ENCODE assay signal across 8 cellular contexts in genomic region chr19:14205460-14206282, GRCh38. TPM values are rescaled to one million over a fixed set of nuclear protein-coding genes. Genes with fewer than 3 reads are reported as not detected.
A peak's percentile ranks its signal among the peaks of the same experiment; 100 is the strongest.
DNase-seq lines count a peak whose midpoint lies in the region; ATAC-seq and TF ChIP-seq lines count a peak whose summit lies in the region.
"Not testable (repeated sequence)": the region's sequence is repeated elsewhere in the genome, so short reads cannot be mapped to it uniquely, and the experiment has no call there.

TSS of gene ADGRL1 (minus strand) at chr19:14206169. CDS start at chr19:14183602, 22,567 bp downstream.

- H3K9me3 Mint-ChIP-seq in T-helper 1 cell treated with Interleukin-12 subunit alpha and Interleukin-12 subunit beta and Interleukin-4 antibody, amounts not matched to agents 30 μg/mL and 1 μg/mL, for 36 hours; activated naive CD8-positive, alpha-beta T cell treated with anti-CD3 and anti-CD28 coated beads, Interleukin-2, amount 10 ng/mL, durations not matched to agents 7 days and 5 days; stimulated activated naive CD8-positive, alpha-beta T cell treated with anti-CD3 and anti-CD28 coated beads, Interleukin-15, amount 100 ng/mL, for 72 hours: not testable (repeated sequence)

- H3K27ac Mint-ChIP-seq in T-helper 1 cell treated with Interleukin-12 subunit alpha and Interleukin-12 subunit beta and Interleukin-4 antibody, amounts not matched to agents 30 μg/mL and 1 μg/mL, for 36 hours, result peak within 1 kb of the TSS; percentile 73
- peak within 1 kb of the TSS; percentile 82 for H3K27ac Mint-ChIP-seq in activated naive CD8-positive, alpha-beta T cell treated with anti-CD3 and anti-CD28 coated beads, Interleukin-2, amount 10 ng/mL, durations not matched to agents 7 days and 5 days
- peak within 1 kb of the TSS; percentile 94 to 95 for H3K27ac Mint-ChIP-seq in stimulated activated naive CD8-positive, alpha-beta T cell treated with anti-CD3 and anti-CD28 coated beads, Interleukin-15, amount 100 ng/mL, for 72 hours

- H3K4me1 Mint-ChIP-seq in T-helper 1 cell treated with Interleukin-12 subunit alpha and Interleukin-12 subunit beta and Interleukin-4 antibody, amounts not matched to agents 30 μg/mL and 1 μg/mL, for 36 hours (ENCODE audit: low read depth), result peaks cover 13% of the 10 kb centered on the region
- H3K4me1 Mint-ChIP-seq in activated naive CD8-positive, alpha-beta T cell treated with anti-CD3 and anti-CD28 coated beads, Interleukin-2, amount 10 ng/mL, durations not matched to agents 7 days and 5 days, result peaks cover 16% of the 10 kb centered on the region
- H3K4me1 Mint-ChIP-seq in stimulated activated naive CD8-positive, alpha-beta T cell treated with anti-CD3 and anti-CD28 coated beads, Interleukin-15, amount 100 ng/mL, for 72 hours, result peaks cover 48% of the 10 kb centered on the region

- not testable (repeated sequence) for ATAC-seq in activated naive CD8-positive, alpha-beta T cell treated with anti-CD3 and anti-CD28 coated beads, Interleukin-2, amount 10 ng/mL, durations not matched to agents 7 days and 5 days (ENCODE audit: low read depth); left colon
- peak; percentile 12 for ATAC-seq in stimulated activated naive CD8-positive, alpha-beta T cell treated with anti-CD3 and anti-CD28 coated beads, Interleukin-15, amount 100 ng/mL, for 72 hours

- intact Hi-C loops in left colon (cut with DNase I, micrococcal nuclease), result not testable (repeated sequence)

- H3K9me3 ChIP-seq in HUES64 (ENCODE audit: insufficient read depth, low read depth, low read length), result not testable (repeated sequence)

- peak within 1 kb of the TSS; percentile 85 for H3K4me3 Mint-ChIP-seq in T-helper 1 cell treated with Interleukin-12 subunit alpha and Interleukin-12 subunit beta and Interleukin-4 antibody, amounts not matched to agents 30 μg/mL and 1 μg/mL, for 36 hours
- peak within 1 kb of the TSS; percentile 85 for H3K4me3 Mint-ChIP-seq in activated naive CD8-positive, alpha-beta T cell treated with anti-CD3 and anti-CD28 coated beads, Interleukin-2, amount 10 ng/mL, durations not matched to agents 7 days and 5 days
- H3K4me3 Mint-ChIP-seq in stimulated activated naive CD8-positive, alpha-beta T cell treated with anti-CD3 and anti-CD28 coated beads, Interleukin-15, amount 100 ng/mL, for 72 hours, result peak within 1 kb of the TSS; percentile 89 to 95

- POLR2A ChIA-PET in BJ (lab: Charles Lee); activated naive CD8-positive, alpha-beta T cell treated with anti-CD3 and anti-CD28 coated beads, Interleukin-2, amount 10 ng/mL, durations not matched to agents 7 days and 5 days (lab: Charles Lee): not testable (repeated sequence)

- H3K4me1 ChIP-seq in HUES64 (ENCODE audit: insufficient read depth, low read length), result peaks cover 11% of the 10 kb centered on the region

- H3K36me3 Mint-ChIP-seq in T-helper 1 cell treated with Interleukin-12 subunit alpha and Interleukin-12 subunit beta and Interleukin-4 antibody, amounts not matched to agents 30 μg/mL and 1 μg/mL, for 36 hours (ENCODE audit: low read depth); activated naive CD8-positive, alpha-beta T cell treated with anti-CD3 and anti-CD28 coated beads, Interleukin-2, amount 10 ng/mL, durations not matched to agents 7 days and 5 days: not testable (repeated sequence)

- peaks cover 58% of the 10 kb centered on the region for H3K27me3 Mint-ChIP-seq in T-helper 1 cell treated with Interleukin-12 subunit alpha and Interleukin-12 subunit beta and Interleukin-4 antibody, amounts not matched to agents 30 μg/mL and 1 μg/mL, for 36 hours (ENCODE audit: low read depth)
- peaks cover 43% of the 10 kb centered on the region for H3K27me3 Mint-ChIP-seq in activated naive CD8-positive, alpha-beta T cell treated with anti-CD3 and anti-CD28 coated beads, Interleukin-2, amount 10 ng/mL, durations not matched to agents 7 days and 5 days
- peaks cover 48% of the 10 kb centered on the region for H3K27me3 Mint-ChIP-seq in stimulated activated naive CD8-positive, alpha-beta T cell treated with anti-CD3 and anti-CD28 coated beads, Interleukin-15, amount 100 ng/mL, for 72 hours

- peak within 1 kb of the TSS; percentile 92 for H3K9ac ChIP-seq in HUES64 (ENCODE audit: low read depth, low read length)

- H3K4me3 ChIP-seq in BJ (ENCODE audit: low read depth, low read length) (peak within 1 kb of the TSS; percentile 42), HUES64 (ENCODE audit: low read length) (peak within 1 kb of the TSS; percentile 75), epithelial cell of proximal tubule (ENCODE audit: low read depth, low read length) (peak within 1 kb of the TSS; percentile 64)

- H3K27ac ChIP-seq in HUES64 (ENCODE audit: low read depth, low read length), result peak within 1 kb of the TSS; percentile 94

- not testable (repeated sequence) for TF ChIP-seq CTCF in BJ (IDR thresholded peaks at IDR 0.05; ENCODE audit: insufficient read depth, low read depth, low read length); epithelial cell of proximal tubule (conservative IDR thresholded peaks at IDR 0.05; ENCODE audit: low read depth, low read length)

- H3K27me3 ChIP-seq in BJ (ENCODE audit: control insufficient read depth, insufficient read depth, low read length) (peaks cover 18% of the 10 kb centered on the region), HUES64 (ENCODE audit: insufficient read depth, low read length) (peaks cover 12% of the 10 kb centered on the region)

- not testable (repeated sequence) for DNase-seq in BJ (ENCODE audit: low read depth); epithelial cell of proximal tubule (ENCODE audit: low read depth)
- peak; percentile 45 for DNase-seq in activated naive CD8-positive, alpha-beta T cell treated with anti-CD3 and anti-CD28 coated beads, Interleukin-2, amount 10 ng/mL, durations not matched to agents 7 days and 5 days
- DNase-seq in left colon (peak in 1 of 2 donors; percentile 42), occipital lobe (lab: John Stamatoyannopoulos, UW) (peak; percentile 36)
- DNase-seq in stimulated activated naive CD8-positive, alpha-beta T cell treated with anti-CD3 and anti-CD28 coated beads, Interleukin-15, amount 100 ng/mL, for 72 hours, result peak in 1 of 2 donors; percentile 23

- CTCF ChIA-PET in BJ (lab: Yijun Ruan, JAX), result interaction anchor here (1.2 to 1.4 kb wide), 2 partner anchors 142 kb away, joined by 3 read pairs; no protein-coding TSS in a partner anchor

- H3K36me3 ChIP-seq in BJ (ENCODE audit: control insufficient read depth, insufficient read depth, low read length); HUES64 (ENCODE audit: insufficient read depth, low read length): not testable (repeated sequence)

- under 1% methylated on average over 96 of the region's 96 CpGs for WGBS in HUES64

RNA-seq across cellular contexts. Expression of gene ADGRL1, which starts in this region (rescaled TPM):
- 1.6 and 4.0 TPM in 2 replicates for polyA plus RNA-seq in BJ (2011; rRNA removed)
- polyA minus RNA-seq in BJ (2011; rRNA and poly(A)+ RNA removed), result 5.8 and 8.5 TPM in 2 replicates
- polyA plus RNA-seq in HUES64 (2013, experiment 1 of 2), result 60.2 TPM
- 61.1 TPM for polyA plus RNA-seq in HUES64 (2013, experiment 2 of 2)
- total RNA-seq in activated naive CD8-positive, alpha-beta T cell treated with anti-CD3 and anti-CD28 coated beads, Interleukin-2, amount 10 ng/mL, durations not matched to agents 7 days and 5 days, result 10 to 100 TPM; 15.0 to 16.4 TPM
- total RNA-seq in epithelial cell of proximal tubule, result 1.4 and 3.3 TPM in 2 replicates
- total RNA-seq in left colon, result 10 to 100 TPM; 34.6 to 55.9 TPM
- 47.9 TPM for total RNA-seq in occipital lobe
